ENCODE assay signal across 12 cellular contexts in genomic region chr9:110081395-110081794, GRCh38.
DNase-seq lines count a peak whose midpoint lies in the region; ATAC-seq and TF ChIP-seq lines count a peak whose summit lies in the region.
"Had no signal": no experiment of that assay in that cellular context is flagged by ENCODE, and none has a peak within 500 bp of the region (broad histone marks: within the 10 kb centered on the region; RNA-seq: fewer than 3 reads in every experiment).

No MANE protein-coding gene starts in this region.

- peak overlapping the region in 1 of 2 donors; percentile 23 for H3K9ac ChIP-seq in duodenal mucosa (ENCODE audit: low read depth in 1 of 2, low read length in 2 of 2)

- no peaks in the 10 kb centered on the region for H3K4me1 Mint-ChIP-seq in mesothelial cell of epicardium
- peaks cover 0 to 4% of the 10 kb centered on the region in 2 donors for H3K4me1 Mint-ChIP-seq in effector memory CD8-positive, alpha-beta T cell (ENCODE audit: low read depth in 2 of 2)
- H3K4me1 Mint-ChIP-seq in activated CD8-positive, alpha-beta T cell treated with anti-CD3 and anti-CD28 coated beads, Interleukin-2, amount 10 ng/mL, durations not matched to agents 7 days and 5 days (ENCODE audit: low read depth), result peaks cover 13% of the 10 kb centered on the region

- H3K4me3 Mint-ChIP-seq in mesothelial cell of epicardium, result no peak overlapping the region
- no peak overlapping the region for H3K4me3 Mint-ChIP-seq in effector memory CD8-positive, alpha-beta T cell
- no peak overlapping the region for H3K4me3 Mint-ChIP-seq in activated CD8-positive, alpha-beta T cell treated with anti-CD3 and anti-CD28 coated beads, Interleukin-2, amount 10 ng/mL, durations not matched to agents 7 days and 5 days

- TF ChIP-seq CTCF in mesothelial cell of epicardium (IDR thresholded peaks at IDR 0.05; ENCODE audit: unreplicated experiment), result no peak
- TF ChIP-seq CTCF in dorsolateral prefrontal cortex (IDR thresholded peaks at IDR 0.05 in 54 of 56, conservative IDR thresholded peaks at IDR 0.05 in 2 of 56; ENCODE audit: low read depth in 1 of 56, partially characterized antibody in 56 of 56), result no peak

- intact Hi-C loops in Right ventricle myocardium inferior (cut with DNase I), result no loop called here
- intact Hi-C loops in cardiac septum (cut with DNase I), result no loop called here
- intact Hi-C loops in dorsolateral prefrontal cortex (cut with DNase I), result no loop called here

- H3K36me3 Mint-ChIP-seq in mesothelial cell of epicardium, result peaks cover 5% of the 10 kb centered on the region
- peaks cover 2% of the 10 kb centered on the region for H3K36me3 Mint-ChIP-seq in effector memory CD8-positive, alpha-beta T cell (ENCODE audit: insufficient read depth)
- no peaks in the 10 kb centered on the region for H3K36me3 Mint-ChIP-seq in activated CD8-positive, alpha-beta T cell treated with anti-CD3 and anti-CD28 coated beads, Interleukin-2, amount 10 ng/mL, durations not matched to agents 7 days and 5 days (ENCODE audit: low read depth)

- H3K4me1 ChIP-seq in duodenal mucosa (ENCODE audit: control insufficient read depth in 1 of 2, insufficient read depth in 2 of 2, low read length in 2 of 2), result peaks cover 0 to 7% of the 10 kb centered on the region in 2 donors

- ATAC-seq in Right ventricle myocardium inferior (peak; percentile 63), HG02840 (IDR thresholded peaks at IDR 0.05; ENCODE audit: low FRiP score, unreplicated experiment) (no peak)
- no peak for ATAC-seq in effector memory CD8-positive, alpha-beta T cell (replicated peaks)
- ATAC-seq in activated CD8-positive, alpha-beta T cell treated with anti-CD3 and anti-CD28 coated beads, Interleukin-2, amount 10 ng/mL, durations not matched to agents 7 days and 5 days, result no peak
- ATAC-seq: upper lobe of right lung had no signal

- no peaks in the 10 kb centered on the region for H3K9me3 ChIP-seq in duodenal mucosa (ENCODE audit: control insufficient read depth in 1 of 2, low read length in 2 of 2)
- H3K9me3 ChIP-seq: upper lobe of right lung had no signal

- no peaks in the 10 kb centered on the region for H3K36me3 ChIP-seq in duodenal mucosa (ENCODE audit: control insufficient read depth in 1 of 2, insufficient read depth in 2 of 2, low read length in 2 of 2)
- H3K36me3 ChIP-seq: upper lobe of right lung had no signal

- peak overlapping the region; percentile 58 for H3K27ac ChIP-seq in duodenal mucosa (ENCODE audit: low read depth, low read length)
- H3K27ac ChIP-seq in dorsolateral prefrontal cortex, result peak overlapping the region in 9 of 59 donors; percentile 10 to 62 (median 33)
- H3K27ac ChIP-seq: upper lobe of right lung had no signal

- DNase-seq in Right ventricle myocardium inferior (ENCODE audit: missing footprints) (no peak), cardiac septum (ENCODE audit: low spot score) (no peak), mesothelial cell of epicardium (ENCODE audit: low spot score in 2 of 2, unreplicated experiment in 2 of 2) (no peak), dorsolateral prefrontal cortex (no peak)
- DNase-seq in effector memory CD8-positive, alpha-beta T cell, result no peak
- DNase-seq in activated CD8-positive, alpha-beta T cell treated with anti-CD3 and anti-CD28 coated beads, Interleukin-2, amount 10 ng/mL, durations not matched to agents 7 days and 5 days, result no peak
- DNase-seq: C1 segment of cervical spinal cord; NCI-H524; stimulated activated CD4-positive, alpha-beta T cell treated with anti-CD3 and anti-CD28 coated beads, Interleukin-15, amount 100 ng/mL, for 24 hours; upper lobe of right lung had no signal

- peak overlapping the region; percentile 27 for H3K27ac Mint-ChIP-seq in mesothelial cell of epicardium
- no peak overlapping the region for H3K27ac Mint-ChIP-seq in effector memory CD8-positive, alpha-beta T cell
- H3K27ac Mint-ChIP-seq in activated CD8-positive, alpha-beta T cell treated with anti-CD3 and anti-CD28 coated beads, Interleukin-2, amount 10 ng/mL, durations not matched to agents 7 days and 5 days, result no peak overlapping the region

- CTCF ChIA-PET in activated CD8-positive, alpha-beta T cell treated with anti-CD3 and anti-CD28 coated beads, Interleukin-2, amount 10 ng/mL, durations not matched to agents 7 days and 5 days (lab: Charles Lee), result no interaction called here

- H3K4me3 ChIP-seq in duodenal mucosa (ENCODE audit: low read depth in 1 of 2, low read length in 2 of 2) (no peak overlapping the region), dorsolateral prefrontal cortex (no peak overlapping the region)
- H3K4me3 ChIP-seq: upper lobe of right lung had no signal

- no peaks in the 10 kb centered on the region for H3K27me3 ChIP-seq in duodenal mucosa (ENCODE audit: control insufficient read depth in 1 of 2, insufficient read depth in 2 of 2, low read length in 2 of 2)
- no peaks in the 10 kb centered on the region for H3K27me3 ChIP-seq in dorsolateral prefrontal cortex
- H3K27me3 ChIP-seq: upper lobe of right lung had no signal

- POLR2A ChIA-PET in activated CD8-positive, alpha-beta T cell treated with anti-CD3 and anti-CD28 coated beads, Interleukin-2, amount 10 ng/mL, durations not matched to agents 7 days and 5 days (lab: Charles Lee), result no interaction called here

- H3K9me3 Mint-ChIP-seq in mesothelial cell of epicardium, result peaks cover 12% of the 10 kb centered on the region
- H3K9me3 Mint-ChIP-seq in effector memory CD8-positive, alpha-beta T cell, result no peaks in the 10 kb centered on the region
- no peaks in the 10 kb centered on the region for H3K9me3 Mint-ChIP-seq in activated CD8-positive, alpha-beta T cell treated with anti-CD3 and anti-CD28 coated beads, Interleukin-2, amount 10 ng/mL, durations not matched to agents 7 days and 5 days (ENCODE audit: insufficient read depth)

- no peaks in the 10 kb centered on the region for H3K27me3 Mint-ChIP-seq in mesothelial cell of epicardium (ENCODE audit: low read depth)
- no peaks in the 10 kb centered on the region for H3K27me3 Mint-ChIP-seq in effector memory CD8-positive, alpha-beta T cell
- H3K27me3 Mint-ChIP-seq in activated CD8-positive, alpha-beta T cell treated with anti-CD3 and anti-CD28 coated beads, Interleukin-2, amount 10 ng/mL, durations not matched to agents 7 days and 5 days (ENCODE audit: low read depth), result no peaks in the 10 kb centered on the region
